In genomic region chrX:16842684-16843083, GRCh38 we compare ENCODE assay signal across 22 cellular contexts. TPM values are rescaled to one million over a fixed set of nuclear protein-coding genes. Genes with fewer than 3 reads are reported as not detected.
DNase-seq lines count a peak whose midpoint lies in the region; ATAC-seq and TF ChIP-seq lines count a peak whose summit lies in the region.
"Had no signal": no experiment of that assay in that cellular context is flagged by ENCODE, and none has a peak within 500 bp of the region (broad histone marks: within the 10 kb centered on the region; RNA-seq: fewer than 3 reads in every experiment).

No MANE protein-coding gene starts in this region.

- H3K27ac ChIP-seq in cardiac muscle cell (peak overlapping the region; percentile 90), adrenal gland (peak overlapping the region; percentile 16 to 59 (median 35))
- no peak overlapping the region for H3K27ac ChIP-seq in CD4-positive, alpha-beta memory T cell (ENCODE audit: low read depth, low read length)
- H3K27ac ChIP-seq: coronary artery, upper lobe of left lung had no signal

- TF ChIP-seq CTCF in cardiac muscle cell (IDR thresholded peaks at IDR 0.05; ENCODE audit: low read depth, low read length) (no peak), adrenal gland (IDR thresholded peaks at IDR 0.05) (no peak), mesothelial cell of epicardium (IDR thresholded peaks at IDR 0.05; ENCODE audit: unreplicated experiment) (no peak)

- CTCF ChIA-PET in CD4-positive, alpha-beta memory T cell (lab: Charles Lee; ENCODE audit: partially characterized antibody), result no interaction called here

- no peak overlapping the region for H3K4me3 Mint-ChIP-seq in mesothelial cell of epicardium
- H3K4me3 Mint-ChIP-seq in CD4-positive, alpha-beta memory T cell, result no peak overlapping the region
- H3K4me3 Mint-ChIP-seq: activated CD4-positive, alpha-beta memory T cell treated with anti-CD3 and anti-CD28 coated beads for 36 hours; endodermal cell; memory B cell; naive B cell had no signal

- no peaks in the 10 kb centered on the region for H3K27me3 Mint-ChIP-seq in mesothelial cell of epicardium (ENCODE audit: low read depth)
- no peaks in the 10 kb centered on the region for H3K27me3 Mint-ChIP-seq in CD4-positive, alpha-beta memory T cell
- H3K27me3 Mint-ChIP-seq: activated CD4-positive, alpha-beta memory T cell treated with anti-CD3 and anti-CD28 coated beads for 36 hours; memory B cell; naive B cell had no signal

- TF ChIP-seq POLR2A in adrenal gland (IDR thresholded peaks at IDR 0.05), result no peak

- ATAC-seq in GM21717 (IDR thresholded peaks at IDR 0.05; ENCODE audit: unreplicated experiment), result no peak
- ATAC-seq in GM19467 (IDR thresholded peaks at IDR 0.05; ENCODE audit: unreplicated experiment), result no peak
- ATAC-seq: right cardiac atrium had no signal

- H3K9me3 Mint-ChIP-seq in mesothelial cell of epicardium, result no peaks in the 10 kb centered on the region
- no peaks in the 10 kb centered on the region for H3K9me3 Mint-ChIP-seq in CD4-positive, alpha-beta memory T cell
- H3K9me3 Mint-ChIP-seq: activated CD4-positive, alpha-beta memory T cell treated with anti-CD3 and anti-CD28 coated beads for 36 hours; endodermal cell; memory B cell; naive B cell had no signal

- peak overlapping the region; percentile 89 for H3K27ac Mint-ChIP-seq in mesothelial cell of epicardium
- no peak overlapping the region for H3K27ac Mint-ChIP-seq in CD4-positive, alpha-beta memory T cell
- H3K27ac Mint-ChIP-seq: memory B cell had no signal

- H3K36me3 ChIP-seq in cardiac muscle cell (peaks cover 48% of the 10 kb centered on the region), adrenal gland (replicated peaks in 1 of 2) (peaks cover 0 to 29% of the 10 kb centered on the region in 2 donors)
- peaks cover 13% of the 10 kb centered on the region for H3K36me3 ChIP-seq in CD4-positive, alpha-beta memory T cell (ENCODE audit: insufficient read depth, low read length)

- H3K4me3 ChIP-seq in cardiac muscle cell, result no peak overlapping the region
- no peak overlapping the region for H3K4me3 ChIP-seq in adrenal gland
- H3K4me3 ChIP-seq in CD4-positive, alpha-beta memory T cell (ENCODE audit: low read length in 2 of 2), result no peak overlapping the region
- H3K4me3 ChIP-seq: coronary artery, stomach, upper lobe of left lung had no signal

- peaks cover 41% of the 10 kb centered on the region for H3K36me3 Mint-ChIP-seq in mesothelial cell of epicardium
- peaks cover 62 to 71% of the 10 kb centered on the region in 2 donors for H3K36me3 Mint-ChIP-seq in CD4-positive, alpha-beta memory T cell

- peaks cover 70% of the 10 kb centered on the region for H3K4me1 Mint-ChIP-seq in mesothelial cell of epicardium
- peaks cover 0 to 4% (median 0%) of the 10 kb centered on the region in 4 donors for H3K4me1 Mint-ChIP-seq in CD4-positive, alpha-beta memory T cell
- H3K4me1 Mint-ChIP-seq: memory B cell, naive B cell had no signal

- 49 to 74% (median 68%) methylated on average over 3 of the region's 3 CpGs for WGBS in adrenal gland, 4 donors

- H3K4me1 ChIP-seq in cardiac muscle cell (ENCODE audit: low read depth) (peaks cover 25% of the 10 kb centered on the region), adrenal gland (replicated peaks in 1 of 2) (peaks cover 1 to 25% of the 10 kb centered on the region in 2 donors)
- no peaks in the 10 kb centered on the region for H3K4me1 ChIP-seq in CD4-positive, alpha-beta memory T cell (ENCODE audit: insufficient read depth, low read length)
- H3K4me1 ChIP-seq: upper lobe of left lung had no signal

- DNase-seq in cardiac muscle cell (ENCODE audit: low read depth in 1 of 2, low spot score in 1 of 2), result no peak
- no peak for DNase-seq in cardiac septum (ENCODE audit: low spot score)
- no peak for DNase-seq in adrenal gland
- no peak for DNase-seq in mesothelial cell of epicardium (ENCODE audit: low spot score in 2 of 2, unreplicated experiment in 2 of 2)
- DNase-seq in CD4-positive, alpha-beta memory T cell, result no peak
- no peak for DNase-seq in NCI-H2196 (lab: John Stamatoyannopoulos, UW; ENCODE audit: unreplicated experiment)
- DNase-seq: activated CD4-positive, alpha-beta memory T cell treated with anti-CD3 and anti-CD28 coated beads for 36 hours; activated naive CD4-positive, alpha-beta T cell treated with anti-CD3 and anti-CD28 coated beads, Interleukin-2, amount 50 U/mL, for 16 hours; C1 segment of cervical spinal cord; endodermal cell; head of caudate nucleus; KG1; naive B cell; NCI-H2171 treated with DMSO at 0.1 percent for 48 hours; right cardiac atrium; stomach; T-helper 9 cell; upper lobe of left lung had no signal

- POLR2A ChIA-PET in CD4-positive, alpha-beta memory T cell (lab: Charles Lee; ENCODE audit: partially characterized antibody), result no interaction called here

- intact Hi-C loops in cardiac septum (cut with DNase I), result no loop called here
- intact Hi-C loops in adrenal gland (cut with DNase I), result no loop called here
- intact Hi-C loops in CD4-positive, alpha-beta memory T cell (cut with micrococcal nuclease), result no loop called here

- H3K27me3 ChIP-seq in cardiac muscle cell, result no peaks in the 10 kb centered on the region
- no peaks in the 10 kb centered on the region for H3K27me3 ChIP-seq in adrenal gland
- no peaks in the 10 kb centered on the region for H3K27me3 ChIP-seq in CD4-positive, alpha-beta memory T cell (ENCODE audit: insufficient read depth, low read length)
- H3K27me3 ChIP-seq: stomach, upper lobe of left lung had no signal

- no peaks in the 10 kb centered on the region for H3K9me3 ChIP-seq in cardiac muscle cell (ENCODE audit: low read depth)
- H3K9me3 ChIP-seq in adrenal gland (replicated peaks in 1 of 3), result no peaks in the 10 kb centered on the region
- no peaks in the 10 kb centered on the region for H3K9me3 ChIP-seq in CD4-positive, alpha-beta memory T cell (ENCODE audit: control insufficient read depth in 1 of 2, low read length in 2 of 2)
- H3K9me3 ChIP-seq: stomach, upper lobe of left lung had no signal

RNA-seq across cellular contexts. Expression of gene RBBP7, which starts 27.5 kb away (rescaled TPM):
- total RNA-seq in cardiac muscle cell, result 176 and 231 TPM in 2 replicates
- 448 and 459 TPM in 2 replicates for polyA plus RNA-seq in cardiac muscle cell
- 117 TPM for total RNA-seq in cardiac septum
- total RNA-seq in adrenal gland, result 1,000 to 10,000 TPM in 1 of 8 donors, 100 to 1,000 TPM in 7; 175 to 1,133 (median 276) TPM
- 1,000 to 10,000 TPM in 1 of 3 donors, 100 to 1,000 TPM in 2; 249 to 1,639 (median 532) TPM for polyA plus RNA-seq in adrenal gland
- 221 to 229 TPM (median 225 TPM) in 3 replicates for total RNA-seq in mesothelial cell of epicardium
- total RNA-seq in CD4-positive, alpha-beta memory T cell, result 10 to 100 TPM; 90.5 to 97.4 TPM
- polyA plus RNA-seq in CD4-positive, alpha-beta memory T cell, result 100 to 1,000 TPM; 126 to 172 TPM

RNA-seq across cellular contexts. Expression of gene TXLNG, which starts 56.4 kb away (rescaled TPM):
- total RNA-seq in cardiac muscle cell (10.0 and 16.8 TPM in 2 replicates), cardiac septum (6.8 TPM), adrenal gland (10 to 100 TPM; 15.4 to 33.2 (median 20.5) TPM), mesothelial cell of epicardium (24.4 to 25.4 TPM (median 24.7 TPM) in 3 replicates)
- polyA plus RNA-seq in cardiac muscle cell (12.4 and 16.0 TPM in 2 replicates), adrenal gland (10 to 100 TPM; 18.2 to 29.5 (median 27.0) TPM)
- total RNA-seq in CD4-positive, alpha-beta memory T cell, result 10 to 100 TPM; 17.8 to 19.8 TPM
- 10 to 100 TPM in 1 of 2 donors, 1 to 10 TPM in 1; 9.4 to 20.2 TPM for polyA plus RNA-seq in CD4-positive, alpha-beta memory T cell
